1 cellular context compared by ENCODE assay signal in the genomic region with DNA sequence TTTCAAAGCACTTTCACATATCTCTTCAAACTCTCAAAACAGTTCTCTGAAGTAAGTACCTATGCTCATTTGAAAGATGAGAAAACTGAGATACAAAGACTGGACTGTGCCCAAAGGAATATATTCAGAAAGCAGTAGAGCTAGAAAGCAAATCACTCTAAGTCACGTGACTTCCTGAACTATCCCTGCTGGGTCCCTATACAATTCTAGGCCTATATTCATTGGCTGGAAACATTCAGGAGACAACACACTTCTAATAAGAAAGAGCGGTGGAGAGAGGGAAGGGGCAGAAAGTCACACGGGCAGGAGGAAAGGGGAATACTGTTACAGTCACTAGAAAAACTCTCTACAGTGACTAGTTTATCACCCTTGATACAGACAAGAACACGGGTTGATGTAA.
TF ChIP-seq lines count a peak whose summit lies in the region.

No MANE protein-coding gene starts in this region.

TF ChIP-seq in K562, 482 proteins besides CTCF, POLR2A, EP300 and RAD21 (continued from another document):
- TF ChIP-seq, protein P1, sequence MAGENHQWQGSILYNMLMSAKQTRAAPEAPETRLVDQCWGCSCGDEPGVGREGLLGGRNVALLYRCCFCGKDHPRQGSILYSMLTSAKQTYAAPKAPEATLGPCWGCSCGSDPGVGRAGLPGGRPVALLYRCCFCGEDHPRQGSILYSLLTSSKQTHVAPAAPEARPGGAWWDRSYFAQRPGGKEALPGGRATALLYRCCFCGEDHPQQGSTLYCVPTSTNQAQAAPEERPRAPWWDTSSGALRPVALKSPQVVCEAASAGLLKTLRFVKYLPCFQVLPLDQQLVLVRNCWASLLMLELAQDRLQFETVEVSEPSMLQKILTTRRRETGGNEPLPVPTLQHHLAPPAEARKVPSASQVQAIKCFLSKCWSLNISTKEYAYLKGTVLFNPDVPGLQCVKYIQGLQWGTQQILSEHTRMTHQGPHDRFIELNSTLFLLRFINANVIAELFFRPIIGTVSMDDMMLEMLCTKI (IDR thresholded peaks at IDR 0.05; ENCODE audit: partially characterized antibody), result no peak
- TF ChIP-seq, protein P2, sequence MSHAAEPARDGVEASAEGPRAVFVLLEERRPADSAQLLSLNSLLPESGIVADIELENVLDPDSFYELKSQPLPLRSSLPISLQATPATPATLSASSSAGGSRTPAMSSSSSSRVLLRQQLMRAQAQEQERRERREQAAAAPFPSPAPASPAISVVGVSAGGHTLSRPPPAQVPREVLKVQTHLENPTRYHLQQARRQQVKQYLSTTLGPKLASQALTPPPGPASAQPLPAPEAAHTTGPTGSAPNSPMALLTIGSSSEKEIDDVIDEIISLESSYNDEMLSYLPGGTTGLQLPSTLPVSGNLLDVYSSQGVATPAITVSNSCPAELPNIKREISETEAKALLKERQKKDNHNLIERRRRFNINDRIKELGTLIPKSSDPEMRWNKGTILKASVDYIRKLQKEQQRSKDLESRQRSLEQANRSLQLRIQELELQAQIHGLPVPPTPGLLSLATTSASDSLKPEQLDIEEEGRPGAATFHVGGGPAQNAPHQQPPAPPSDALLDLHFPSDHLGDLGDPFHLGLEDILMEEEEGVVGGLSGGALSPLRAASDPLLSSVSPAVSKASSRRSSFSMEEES (CRISPR knock-in tag; IDR thresholded peaks at IDR 0.05), result peak; percentile 69
- TF ChIP-seq RAD51 (IDR thresholded peaks at IDR 0.05; ENCODE audit: borderline replicate concordance, low read depth), result peak; percentile 31; the same call in 1 of the 2 replicates
- TF ChIP-seq PURB (CRISPR knock-in tag; IDR thresholded peaks at IDR 0.05; ENCODE audit: low read depth), result no peak
- no peak for TF ChIP-seq MYBL2 (IDR thresholded peaks at IDR 0.05; ENCODE audit: low read depth)
- TF ChIP-seq MYBL2 (CRISPR knock-in tag; IDR thresholded peaks at IDR 0.05; ENCODE audit: borderline replicate concordance), result no peak
- no peak for TF ChIP-seq RBM34 (IDR thresholded peaks at IDR 0.05; ENCODE audit: borderline replicate concordance, insufficient read depth, low read length)
TF ChIP-seq in K562: peak in this region for 2.
